8 cellular contexts compared by ENCODE assay signal in genomic region chr2:102301867-102302362, GRCh38. TPM values are rescaled to one million over a fixed set of nuclear protein-coding genes. Genes with fewer than 3 reads are reported as not detected.
A peak's percentile ranks its signal among the peaks of the same experiment; 100 is the strongest.
DNase-seq lines count a peak whose midpoint lies in the region; ATAC-seq and TF ChIP-seq lines count a peak whose summit lies in the region.

No MANE protein-coding gene starts in this region.

- TF ChIP-seq EP300 in gastroesophageal sphincter (IDR thresholded peaks at IDR 0.05), result no peak

- H3K27ac ChIP-seq in thoracic aorta (no peak overlapping the region), gastroesophageal sphincter (no peak overlapping the region)

- H3K36me3 ChIP-seq in thoracic aorta (no peaks in the 10 kb centered on the region), gastroesophageal sphincter (no peaks in the 10 kb centered on the region)

- peak; percentile 78 for ATAC-seq in GM21737 (IDR thresholded peaks at IDR 0.05; ENCODE audit: unreplicated experiment)
- ATAC-seq in thoracic aorta (ENCODE audit: insufficient number of reproducible peaks, low FRiP score, low read depth), result no peak
- ATAC-seq in gastroesophageal sphincter, result no peak

- H3K9me3 ChIP-seq in thoracic aorta (no peaks in the 10 kb centered on the region), gastroesophageal sphincter (no peaks in the 10 kb centered on the region)

- TF ChIP-seq POLR2A in gastroesophageal sphincter (IDR thresholded peaks at IDR 0.05), result no peak

- H3K4me1 ChIP-seq in thoracic aorta (ENCODE audit: control insufficient read depth in 1 of 2, low read depth in 2 of 2), result no peaks in the 10 kb centered on the region
- H3K4me1 ChIP-seq in gastroesophageal sphincter, result no peaks in the 10 kb centered on the region

- POLR2A ChIA-PET in GM10248 (lab: Yijun Ruan, JAX), result interaction anchor here (0.5 kb wide), 1 partner anchor 54 kb away, joined by 6 read pairs; no protein-coding TSS in a partner anchor

- H3K4me3 ChIP-seq in thoracic aorta (no peak overlapping the region), gastroesophageal sphincter (no peak overlapping the region)

- CTCF ChIA-PET in GM10248 (lab: Yijun Ruan, JAX), result interaction anchor here (0.6 to 2.6 kb wide), 24 partner anchors 8 to 296 kb away, joined by 3 to 11 read pairs (median 4); no protein-coding TSS in a partner anchor

- TF ChIP-seq CTCF in GM10248 (IDR thresholded peaks at IDR 0.05; ENCODE audit: control extremely low read depth, extremely low read depth, low read depth, missing control alignments), result peak; percentile 52
- TF ChIP-seq CTCF in thoracic aorta (IDR thresholded peaks at IDR 0.05), result peak; percentile 22
- no peak for TF ChIP-seq CTCF in gastroesophageal sphincter (IDR thresholded peaks at IDR 0.05)

- 8 to 22% methylated on average over 6 of the region's 7 CpGs for WGBS in gastroesophageal sphincter (ENCODE audit: low coverage in 1 of 2), 2 donors

- H3K27me3 ChIP-seq in thoracic aorta (replicated peaks; ENCODE audit: insufficient read depth), result no peaks in the 10 kb centered on the region
- peaks cover 13% of the 10 kb centered on the region for H3K27me3 ChIP-seq in gastroesophageal sphincter

- DNase-seq in GM10248 (ENCODE audit: extremely low spot score), result peak; percentile 36
- peak; percentile 34 for DNase-seq in NAMALWA (ENCODE audit: low spot score)
- DNase-seq in activated T-cell treated with anti-CD3 and anti-CD28 coated beads for 24 hours (ENCODE audit: low read depth), result peak; percentile 40
- DNase-seq in iris pigment epithelial cell (ENCODE audit: low read depth), result peak; percentile 30
- DNase-seq in thoracic aorta (ENCODE audit: low spot score), result no peak
- no peak for DNase-seq in DMS153 treated with DMSO at 0.1 percent for 48 hours (lab: John Stamatoyannopoulos, UW; ENCODE audit: unreplicated experiment)

RNA-seq across cellular contexts. Expression of gene IL1RL1, which starts 9.4 kb away (rescaled TPM):
- total RNA-seq in thoracic aorta (10 to 100 TPM; 22.2 to 32.8 TPM), gastroesophageal sphincter (10 to 100 TPM in 1 of 4 donors, 1 to 10 TPM in 3; 7.1 to 22.6 (median 8.1) TPM)

RNA-seq across cellular contexts. Expression of gene IL18R1, which starts 53.7 kb away (rescaled TPM):
- total RNA-seq in thoracic aorta (10 to 100 TPM in 1 of 2 donors, 1 to 10 TPM in 1; 9.3 to 22.2 TPM), gastroesophageal sphincter (10 to 100 TPM in 1 of 4 donors, 1 to 10 TPM in 3; 2.1 to 14.9 (median 5.0) TPM)

Comparison
In these comparisons a context has a peak if more than half of its experiments do, and no peak if none do; other contexts are left out.
1. DNase-seq: peak in GM10248 (single experiment), NAMALWA (single experiment), activated T-cell treated with anti-CD3 and anti-CD28 coated beads for 24 hours (single experiment) and iris pigment epithelial cell (single experiment); none in thoracic aorta (single experiment) and DMS153 treated with DMSO at 0.1 percent for 48 hours (single experiment).
2. CTCF ChIP-seq: peak in GM10248 (single experiment) and thoracic aorta (single experiment); none in gastroesophageal sphincter (0 of 4).